1 cellular context compared by ENCODE assay signal in genomic region chrX:21905209-21905735, GRCh38.
TF ChIP-seq lines count a peak whose summit lies in the region.

No MANE protein-coding gene starts in this region.

TF ChIP-seq in H1, 55 proteins besides CTCF, POLR2A, EP300 and RAD21:
- TF ChIP-seq SIX5 (IDR thresholded peaks at IDR 0.05; ENCODE audit: low read depth, low read length) (no peak), RNF2 (IDR thresholded peaks at IDR 0.05; ENCODE audit: borderline replicate concordance, low read depth, low read length, missing control alignments, poor library complexity, severe bottlenecking) (no peak), BCL11A (IDR thresholded peaks at IDR 0.05; ENCODE audit: low read depth in 2 of 2, low read length in 2 of 2) (no peak), SUZ12 (IDR thresholded peaks at IDR 0.05; ENCODE audit: low read length) (no peak), CBX8 (IDR thresholded peaks at IDR 0.05; ENCODE audit: borderline replicate concordance, low read depth, low read length) (no peak), YY1 (IDR thresholded peaks at IDR 0.05; ENCODE audit: low read depth, low read length) (no peak), RXRA (IDR thresholded peaks at IDR 0.05; ENCODE audit: insufficient read depth, low read depth, low read length) (no peak), PHF8 (conservative IDR thresholded peaks at IDR 0.05; ENCODE audit: low read depth, low read length) (no peak), SRF (IDR thresholded peaks at IDR 0.05; ENCODE audit: low read depth, low read length) (no peak), SP1 (IDR thresholded peaks at IDR 0.05; ENCODE audit: low read depth, low read length) (no peak), GABPA (IDR thresholded peaks at IDR 0.05; ENCODE audit: borderline replicate concordance, insufficient read depth, low read length) (no peak), TAF7 (optimal IDR thresholded peaks at IDR 0.05; ENCODE audit: borderline replicate concordance, low read depth, low read length) (no peak), ASH2L (IDR thresholded peaks at IDR 0.05; ENCODE audit: low read length) (no peak), TAF1 (IDR thresholded peaks at IDR 0.05; ENCODE audit: low read depth, low read length) (no peak), NANOG (IDR thresholded peaks at IDR 0.05; ENCODE audit: insufficient read depth, low read depth, low read length, poor library complexity, severe bottlenecking) (no peak), MAFK (IDR thresholded peaks at IDR 0.05; ENCODE audit: low read depth, low read length) (no peak), JUN (IDR thresholded peaks at IDR 0.05; ENCODE audit: low read depth, low read length) (no peak), MAX (IDR thresholded peaks at IDR 0.05) (no peak)
- TF ChIP-seq, protein P1, sequence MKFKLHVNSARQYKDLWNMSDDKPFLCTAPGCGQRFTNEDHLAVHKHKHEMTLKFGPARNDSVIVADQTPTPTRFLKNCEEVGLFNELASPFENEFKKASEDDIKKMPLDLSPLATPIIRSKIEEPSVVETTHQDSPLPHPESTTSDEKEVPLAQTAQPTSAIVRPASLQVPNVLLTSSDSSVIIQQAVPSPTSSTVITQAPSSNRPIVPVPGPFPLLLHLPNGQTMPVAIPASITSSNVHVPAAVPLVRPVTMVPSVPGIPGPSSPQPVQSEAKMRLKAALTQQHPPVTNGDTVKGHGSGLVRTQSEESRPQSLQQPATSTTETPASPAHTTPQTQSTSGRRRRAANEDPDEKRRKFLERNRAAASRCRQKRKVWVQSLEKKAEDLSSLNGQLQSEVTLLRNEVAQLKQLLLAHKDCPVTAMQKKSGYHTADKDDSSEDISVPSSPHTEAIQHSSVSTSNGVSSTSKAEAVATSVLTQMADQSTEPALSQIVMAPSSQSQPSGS (IDR thresholded peaks at IDR 0.05; ENCODE audit: low read length), result no peak
- TF ChIP-seq, protein P2, sequence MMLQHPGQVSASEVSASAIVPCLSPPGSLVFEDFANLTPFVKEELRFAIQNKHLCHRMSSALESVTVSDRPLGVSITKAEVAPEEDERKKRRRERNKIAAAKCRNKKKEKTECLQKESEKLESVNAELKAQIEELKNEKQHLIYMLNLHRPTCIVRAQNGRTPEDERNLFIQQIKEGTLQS (IDR thresholded peaks at IDR 0.05; ENCODE audit: insufficient read depth, low read depth, low read length), result no peak
